ENCODE assay signal across 16 cellular contexts in the genomic region with DNA sequence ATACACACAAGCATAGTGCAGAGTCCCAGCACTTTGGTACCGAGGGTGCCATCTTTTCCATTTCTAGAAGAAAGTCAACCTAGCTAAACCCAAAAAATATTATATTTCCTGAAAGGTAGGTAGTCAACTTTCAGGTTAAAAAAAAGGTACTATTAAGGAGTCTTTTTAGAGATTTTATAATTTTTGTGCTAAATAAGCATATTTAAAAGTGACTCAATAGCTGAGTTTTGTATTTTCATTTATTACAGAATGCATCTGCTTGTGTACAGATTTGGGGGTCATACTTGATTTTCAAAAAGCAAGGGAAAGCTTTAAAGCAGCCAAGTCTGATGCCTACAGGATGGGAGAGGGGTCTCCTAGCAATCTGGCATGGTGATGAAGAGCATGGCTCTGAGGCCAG.
"Had no signal": no experiment of that assay in that cellular context is flagged by ENCODE, and none has a peak within 500 bp of the region (broad histone marks: within the 10 kb centered on the region; RNA-seq: fewer than 3 reads in every experiment).

No MANE protein-coding gene starts in this region.

- H3K27me3 Mint-ChIP-seq: brain, type B pancreatic cell had no signal

- H3K9me3 ChIP-seq: stomach had no signal

- H3K27ac Mint-ChIP-seq: brain, nephron, type B pancreatic cell had no signal

- H3K27ac ChIP-seq: dorsolateral prefrontal cortex, epithelial cell of prostate, hepatocyte, stomach had no signal

- H3K9me3 Mint-ChIP-seq: brain, nephron, type B pancreatic cell had no signal

- H3K4me3 Mint-ChIP-seq: brain, nephron, type B pancreatic cell had no signal

- DNase-seq: anterior cingulate cortex; central memory CD4-positive, alpha-beta T cell; dorsolateral prefrontal cortex; foreskin fibroblast; left cardiac atrium; mesendoderm; retina; stimulated activated CD4-positive, alpha-beta T cell treated with anti-CD3 and anti-CD28 coated beads, Interleukin-12 subunit alpha, Interleukin-12 subunit beta, amount 100 ng/mL, for 4 hours; stimulated activated CD4-positive, alpha-beta T cell treated with anti-CD3 and anti-CD28 coated beads, Interleukin-1b, Interleukin-23, amount 100 ng/mL, for 48 hours; stomach had no signal

- ATAC-seq: activated CD4-positive, CD25-positive, alpha-beta regulatory T cell treated with anti-CD3 and anti-CD28 coated beads, Interleukin-2, amount 50 U/mL, for 24 hours; left cardiac atrium had no signal

- H3K4me3 ChIP-seq: dorsolateral prefrontal cortex, hepatocyte, stomach had no signal

- H3K27me3 ChIP-seq: dorsolateral prefrontal cortex, hepatocyte, stomach had no signal
